32 cellular contexts compared by ENCODE assay signal in the genomic region with DNA sequence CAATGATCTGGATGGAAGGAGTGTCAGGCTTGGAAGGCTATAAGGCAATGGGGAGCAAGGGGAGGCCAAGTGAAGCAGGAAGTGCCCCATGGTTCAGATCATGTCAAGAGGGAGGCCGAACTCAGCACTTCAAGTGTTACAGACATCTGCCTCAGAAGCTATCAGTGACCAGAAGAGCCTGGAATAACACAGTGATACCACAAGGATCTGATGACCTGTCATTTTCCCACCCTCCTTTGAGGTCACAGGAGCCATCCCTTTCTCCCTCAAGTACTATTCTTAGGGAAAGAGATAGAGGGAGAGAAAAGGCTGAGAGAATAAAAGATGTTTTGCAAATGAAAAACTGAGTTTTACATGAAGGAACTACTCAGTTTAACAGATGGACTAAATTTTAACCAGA.
"Had no signal": no experiment of that assay in that cellular context is flagged by ENCODE, and none has a peak within 500 bp of the region (broad histone marks: within the 10 kb centered on the region; RNA-seq: fewer than 3 reads in every experiment).

No MANE protein-coding gene starts in this region.

- H3K27me3 ChIP-seq: adrenal gland, ascending aorta, body of pancreas, brain microvascular endothelial cell, breast epithelium, cardiac muscle cell had no signal

- H3K27ac ChIP-seq: adrenal gland, ascending aorta, body of pancreas, brain microvascular endothelial cell, breast epithelium, cardiac muscle cell had no signal

- H3K9me3 ChIP-seq: adrenal gland, ascending aorta, body of pancreas, breast epithelium had no signal

- H3K4me1 ChIP-seq: adrenal gland, ascending aorta, body of pancreas, breast epithelium had no signal

- ATAC-seq: activated naive CD4-positive, alpha-beta T cell treated with anti-CD3 and anti-CD28 coated beads, Interleukin-2, amount 50 U/mL, for 72 hours; activated naive CD8-positive, alpha-beta T cell treated with anti-CD3 and anti-CD28 coated beads, Interleukin-2, amount 50 U/mL, for 24 hours; activated T-cell treated with anti-CD3 and anti-CD28 coated beads, Interleukin-2, amount 50 U/mL, for 4 hours; activated T-cell treated with anti-CD3 and anti-CD28 coated beads, Interleukin-2, amount 50 U/mL, for 72 hours; activated T-helper 17 cell treated with anti-CD3 and anti-CD28 coated beads, Interleukin-2, amount 50 U/mL, for 72 hours; body of pancreas had no signal

- DNase-seq: activated effector memory CD4-positive, alpha-beta T cell treated with anti-CD3 and anti-CD28 coated beads, Interleukin-2, amount 50 U/mL, for 16 hours; activated effector memory CD4-positive, alpha-beta T cell treated with Interleukin-2 at 50 U/mL for 16 hours; activated gamma-delta T cell; activated gamma-delta T cell treated with Interleukin-2 at 50 U/mL for 16 hours; activated naive CD4-positive, alpha-beta T cell; activated naive CD4-positive, alpha-beta T cell treated with anti-CD3 and anti-CD28 coated beads for 36 hours; activated naive CD4-positive, alpha-beta T cell treated with anti-CD3 and anti-CD28 coated beads, Interleukin-2, amount 10 ng/mL, durations not matched to agents 7 days and 5 days; activated naive CD4-positive, alpha-beta T cell treated with anti-CD3 and anti-CD28 coated beads, Interleukin-2, amount 50 U/mL, for 16 hours; activated naive CD4-positive, alpha-beta T cell treated with Interleukin-2 at 50 U/mL for 16 hours; activated naive CD8-positive, alpha-beta T cell treated with anti-CD3 and anti-CD28 coated beads for 36 hours; activated naive CD8-positive, alpha-beta T cell treated with anti-CD3 and anti-CD28 coated beads, Interleukin-2, amount 10 ng/mL, durations not matched to agents 7 days and 5 days; activated naive CD8-positive, alpha-beta T cell treated with anti-CD3 and anti-CD28 coated beads, Interleukin-2, amount 50 U/mL, for 24 hours; activated T-cell treated with anti-CD3 and anti-CD28 coated beads, Interleukin-2, amount 50 U/mL, for 1 hour; activated T-cell treated with anti-CD3 and anti-CD28 coated beads, Interleukin-2, amount 50 U/mL, for 24 hours; activated T-cell treated with anti-CD3 and anti-CD28 coated beads, Interleukin-2, amount 50 U/mL, for 4 hours; activated T-cell treated with anti-CD3 and anti-CD28 coated beads, Interleukin-2, amount 50 U/mL, for 48 hours; activated T-cell treated with anti-CD3 and anti-CD28 coated beads, Interleukin-2, amount 50 U/mL, for 72 hours; adrenal gland; amniotic stem cell; amygdala; anterior cingulate cortex; aorta; body of pancreas; brain microvascular endothelial cell; caudate nucleus; central memory CD4-positive, alpha-beta T cell; cerebellar nuclear complex had no signal

- H3K4me3 ChIP-seq: adrenal gland, ascending aorta, body of pancreas, breast epithelium, cardiac muscle cell had no signal

- H3K36me3 ChIP-seq: adrenal gland, ascending aorta, brain microvascular endothelial cell, breast epithelium, cardiac muscle cell had no signal
